Comparison of ENCODE assay signal across 24 cellular contexts in the genomic region with DNA sequence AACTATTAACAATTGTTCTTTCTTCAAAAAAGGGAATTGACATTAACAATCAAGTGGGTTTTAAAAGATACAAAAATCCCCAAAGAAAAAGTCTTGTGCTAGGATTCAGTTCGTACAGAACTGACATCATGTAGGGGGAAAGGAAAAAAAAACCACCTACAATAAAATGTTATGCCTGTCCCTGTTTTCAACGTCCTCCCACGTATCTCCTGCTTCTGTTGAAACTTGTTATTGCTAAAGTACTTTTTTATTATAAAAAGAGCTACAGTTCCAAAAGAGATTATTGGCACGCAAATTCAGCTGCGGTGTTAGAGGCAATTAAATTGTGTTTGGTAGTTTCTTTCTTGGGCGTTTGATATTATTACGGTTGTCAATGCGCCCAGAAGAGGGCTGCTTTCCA.
"Had no signal": no experiment of that assay in that cellular context is flagged by ENCODE, and none has a peak within 500 bp of the region (broad histone marks: within the 10 kb centered on the region; RNA-seq: fewer than 3 reads in every experiment).

No MANE protein-coding gene starts in this region.

- H3K27me3 ChIP-seq: esophagus squamous epithelium, foreskin keratinocyte, heart left ventricle, hepatocyte, left lung, ovary, right lobe of liver, thyroid gland, vagina had no signal

- H3K9me3 ChIP-seq: esophagus squamous epithelium, gastroesophageal sphincter, heart left ventricle, left lung, ovary, right lobe of liver, thyroid gland, vagina had no signal

- H3K4me1 ChIP-seq: esophagus squamous epithelium, gastroesophageal sphincter, right lobe of liver, thyroid gland, vagina had no signal

- H3K36me3 ChIP-seq: esophagus squamous epithelium, gastroesophageal sphincter, heart left ventricle, left lung, ovary, right lobe of liver, thyroid gland, vagina had no signal

- DNase-seq: dermis blood vessel endothelial cell; effector memory CD4-positive, alpha-beta T cell; erythroblast; esophagus squamous epithelium; foreskin keratinocyte; heart left ventricle; kidney; left lung; mesendoderm; midbrain; naive thymus-derived CD8-positive, alpha-beta T cell; nephron progenitor cell; ovary; right lobe of liver; small intestine; stimulated activated CD4-positive, alpha-beta T cell treated with anti-CD3 and anti-CD28 coated beads, Interleukin-15, amount 100 ng/mL, for 24 hours; stimulated activated CD4-positive, alpha-beta T cell treated with anti-CD3 and anti-CD28 coated beads, Interleukin-2, amount 100 ng/mL, for 48 hours; stimulated activated naive CD4-positive, alpha-beta T cell; stimulated activated naive CD8-positive, alpha-beta T cell treated with anti-CD3 and anti-CD28 coated beads, Interleukin-15, amount 100 ng/mL, for 72 hours; thyroid gland had no signal

- ATAC-seq: foreskin keratinocyte; gastroesophageal sphincter; left lung; naive thymus-derived CD8-positive, alpha-beta T cell; right lobe of liver; stimulated activated naive CD8-positive, alpha-beta T cell treated with anti-CD3 and anti-CD28 coated beads, Interleukin-15, amount 100 ng/mL, for 72 hours had no signal

- H3K4me3 ChIP-seq: coronary artery, esophagus squamous epithelium, gastroesophageal sphincter, heart left ventricle, hepatocyte, left lung, ovary, right lobe of liver, thyroid gland, vagina had no signal
